20 cellular contexts compared by ENCODE assay signal in the genomic region with DNA sequence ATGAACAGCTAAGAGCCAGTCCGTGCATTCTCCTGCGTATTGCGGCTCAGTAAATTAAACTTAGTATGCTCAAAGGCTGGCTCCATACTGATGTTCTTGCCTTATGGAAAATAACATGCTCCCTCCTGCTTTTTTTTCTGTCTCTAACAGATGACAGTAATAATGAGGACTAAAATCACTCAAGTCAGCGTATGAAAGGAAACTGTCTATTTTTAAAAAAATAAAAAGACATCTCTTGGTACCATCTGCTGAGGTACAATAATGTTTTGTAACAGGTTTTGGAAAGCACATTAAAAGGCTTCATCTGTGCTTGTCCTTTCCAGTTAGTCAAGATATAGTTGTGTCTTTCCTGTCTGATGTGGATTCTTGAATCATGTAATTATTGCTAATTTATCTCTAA.
"Had no signal": no experiment of that assay in that cellular context is flagged by ENCODE, and none has a peak within 500 bp of the region (broad histone marks: within the 10 kb centered on the region; RNA-seq: fewer than 3 reads in every experiment).

No MANE protein-coding gene starts in this region.

- ATAC-seq: activated CD8-positive, alpha-beta T cell treated with anti-CD3 and anti-CD28 coated beads for 36 hours; activated naive CD4-positive, alpha-beta T cell treated with anti-CD3 and anti-CD28 coated beads, Interleukin-2, amount 50 U/mL, for 72 hours; activated T-cell treated with anti-CD3 and anti-CD28 coated beads, Interleukin-2, amount 50 U/mL, for 4 hours; foreskin keratinocyte; lower lobe of right lung; mucosa of descending colon; naive thymus-derived CD4-positive, alpha-beta T cell; psoas muscle; right lobe of liver; WTC11 had no signal

- H3K27me3 Mint-ChIP-seq: activated CD8-positive, alpha-beta T cell treated with anti-CD3 and anti-CD28 coated beads for 36 hours had no signal

- H3K36me3 Mint-ChIP-seq: activated naive CD4-positive, alpha-beta T cell treated with anti-CD3 and anti-CD28 coated beads, Interleukin-2, amount 50 U/mL, for 72 hours; naive thymus-derived CD4-positive, alpha-beta T cell; WTC11 had no signal

- H3K9me3 ChIP-seq: lower lobe of right lung, mucosa of descending colon, psoas muscle, right lobe of liver, stomach, testis, upper lobe of left lung had no signal

- H3K4me1 ChIP-seq: foreskin keratinocyte, lower lobe of right lung, stomach, testis, upper lobe of left lung had no signal

- H3K27me3 ChIP-seq: foreskin keratinocyte, right lobe of liver, stomach, testis, upper lobe of left lung had no signal

- H3K27ac ChIP-seq: foreskin keratinocyte, lower lobe of right lung, psoas muscle, right lobe of liver, stomach, testis, upper lobe of left lung had no signal

- H3K27ac Mint-ChIP-seq: activated CD8-positive, alpha-beta T cell treated with anti-CD3 and anti-CD28 coated beads for 36 hours; activated naive CD4-positive, alpha-beta T cell treated with anti-CD3 and anti-CD28 coated beads, Interleukin-2, amount 50 U/mL, for 72 hours; naive thymus-derived CD4-positive, alpha-beta T cell; WTC11 had no signal

- H3K4me3 Mint-ChIP-seq: activated CD8-positive, alpha-beta T cell treated with anti-CD3 and anti-CD28 coated beads for 36 hours; activated T-cell treated with anti-CD3 and anti-CD28 coated beads, Interleukin-2, amount 50 U/mL, for 4 hours; naive thymus-derived CD4-positive, alpha-beta T cell; WTC11 had no signal

- H3K9me3 Mint-ChIP-seq: activated CD8-positive, alpha-beta T cell treated with anti-CD3 and anti-CD28 coated beads for 36 hours; WTC11 had no signal

- H3K4me3 ChIP-seq: lower lobe of right lung, mucosa of descending colon, psoas muscle, right lobe of liver, stomach, testis, upper lobe of left lung had no signal

- H3K4me1 Mint-ChIP-seq: naive thymus-derived CD4-positive, alpha-beta T cell had no signal

- H3K36me3 ChIP-seq: lower lobe of right lung, right lobe of liver, stomach, upper lobe of left lung had no signal

- DNase-seq: activated CD4-positive, alpha-beta T cell treated with anti-CD3 and anti-CD28 coated beads for 4 hours; activated CD8-positive, alpha-beta T cell treated with anti-CD3 and anti-CD28 coated beads for 36 hours; activated gamma-delta T cell; activated T-cell treated with anti-CD3 and anti-CD28 coated beads, Interleukin-2, amount 50 U/mL, for 4 hours; cortex of kidney; effector CD8-positive, alpha-beta T cell; foreskin keratinocyte; lower lobe of right lung; mucosa of descending colon; naive thymus-derived CD4-positive, alpha-beta T cell; occipital lobe; psoas muscle; right lobe of liver; stimulated activated CD4-positive, alpha-beta T cell treated with anti-CD3 and anti-CD28 coated beads, Interleukin-1b, Interleukin-23, amount 100 ng/mL, for 48 hours; stomach; T-helper 2 cell; testis; upper lobe of left lung had no signal
